Comparison of ENCODE assay signal across 1 cellular context in genomic region chr20:37745553-37745952, GRCh38.
TF ChIP-seq lines count a peak whose summit lies in the region.

No MANE protein-coding gene starts in this region.

TF ChIP-seq in neural cell, 6 proteins besides CTCF, POLR2A, EP300 and RAD21:
- TF ChIP-seq TAF1 (IDR thresholded peaks at IDR 0.05; ENCODE audit: low read depth) (no peak), SMC3 (conservative IDR thresholded peaks at IDR 0.05; ENCODE audit: poor library complexity) (no peak), MXI1 (conservative IDR thresholded peaks at IDR 0.05; ENCODE audit: poor library complexity, severe bottlenecking) (no peak), POLR2AphosphoS5 (IDR thresholded peaks at IDR 0.05) (no peak), REST (IDR thresholded peaks at IDR 0.05; ENCODE audit: borderline replicate concordance) (no peak), EZH2 (IDR thresholded peaks at IDR 0.05; ENCODE audit: borderline replicate concordance, insufficient read depth, low read length, poor library complexity, severe bottlenecking) (no peak)
